ENCODE assay signal across 18 cellular contexts in genomic region chrX:45735571-45735970, GRCh38.
"Had no signal": no experiment of that assay in that cellular context is flagged by ENCODE, and none has a peak within 500 bp of the region (broad histone marks: within the 10 kb centered on the region; RNA-seq: fewer than 3 reads in every experiment).

No MANE protein-coding gene starts in this region.

- DNase-seq: activated CD4-positive, alpha-beta T cell treated with anti-CD3 and anti-CD28 coated beads, Interleukin-2, amount 50 U/mL, for 1 hour; activated CD4-positive, CD25-positive, alpha-beta regulatory T cell; activated naive CD4-positive, alpha-beta T cell treated with anti-CD3 and anti-CD28 coated beads, Interleukin-2, amount 10 ng/mL, durations not matched to agents 7 days and 5 days; activated T-cell treated with anti-CD3 and anti-CD28 coated beads for 4 hours; adrenal gland; body of pancreas; dermis blood vessel endothelial cell; endodermal cell; foreskin melanocyte; head of caudate nucleus; left colon; mammary epithelial cell; naive thymus-derived CD4-positive, alpha-beta T cell had no signal

- H3K4me3 ChIP-seq: adrenal gland, body of pancreas, esophagus muscularis mucosa, smooth muscle cell, tibial nerve had no signal

- H3K4me1 ChIP-seq: adrenal gland, body of pancreas, esophagus muscularis mucosa, tibial nerve had no signal

- H3K27me3 ChIP-seq: body of pancreas, tibial nerve had no signal

- H3K27me3 Mint-ChIP-seq: activated naive CD4-positive, alpha-beta T cell treated with anti-CD3 and anti-CD28 coated beads, Interleukin-2, amount 10 ng/mL, durations not matched to agents 7 days and 5 days; naive thymus-derived CD4-positive, alpha-beta T cell; stimulated activated memory B cell treated with anti-CD40 and anti-IgM and Interleukin-4, amounts not matched to agents 10 μg/mL and 1 μg/mL and 100 μg/mL, for 72 hours had no signal

- H3K4me3 Mint-ChIP-seq: activated naive CD4-positive, alpha-beta T cell treated with anti-CD3 and anti-CD28 coated beads, Interleukin-2, amount 10 ng/mL, durations not matched to agents 7 days and 5 days; endodermal cell; naive thymus-derived CD4-positive, alpha-beta T cell; stimulated activated memory B cell treated with anti-CD40 and anti-IgM and Interleukin-4, amounts not matched to agents 10 μg/mL and 1 μg/mL and 100 μg/mL, for 72 hours had no signal

- H3K36me3 Mint-ChIP-seq: activated naive CD4-positive, alpha-beta T cell treated with anti-CD3 and anti-CD28 coated beads, Interleukin-2, amount 10 ng/mL, durations not matched to agents 7 days and 5 days; stimulated activated memory B cell treated with anti-CD40 and anti-IgM and Interleukin-4, amounts not matched to agents 10 μg/mL and 1 μg/mL and 100 μg/mL, for 72 hours had no signal

- ATAC-seq: body of pancreas; left colon; naive thymus-derived CD4-positive, alpha-beta T cell; stimulated activated memory B cell treated with anti-CD40 and anti-IgM and Interleukin-4, amounts not matched to agents 10 μg/mL and 1 μg/mL and 100 μg/mL, for 72 hours had no signal

- H3K9me3 Mint-ChIP-seq: activated naive CD4-positive, alpha-beta T cell treated with anti-CD3 and anti-CD28 coated beads, Interleukin-2, amount 10 ng/mL, durations not matched to agents 7 days and 5 days had no signal

- H3K36me3 ChIP-seq: adrenal gland, esophagus muscularis mucosa, tibial nerve had no signal

- H3K4me2 ChIP-seq: smooth muscle cell had no signal

- H3K27ac ChIP-seq: adrenal gland, body of pancreas, esophagus muscularis mucosa, tibial nerve had no signal

- H3K9me3 ChIP-seq: adrenal gland, body of pancreas, esophagus muscularis mucosa, tibial nerve had no signal

- H3K27ac Mint-ChIP-seq: activated naive CD4-positive, alpha-beta T cell treated with anti-CD3 and anti-CD28 coated beads, Interleukin-2, amount 10 ng/mL, durations not matched to agents 7 days and 5 days; activated T-helper 2 cell treated with anti-CD3 and anti-CD28 coated beads, Interferon-gamma antibody, Interleukin-2, Interleukin-4, amounts not matched to agents 10 μg/mL and 5 μg/mL and 100 μg/mL, durations not matched to agents 14 hours and 24 hours and 36 hours; endodermal cell; naive thymus-derived CD4-positive, alpha-beta T cell; stimulated activated memory B cell treated with anti-CD40 and anti-IgM and Interleukin-4, amounts not matched to agents 10 μg/mL and 1 μg/mL and 100 μg/mL, for 72 hours had no signal

- H3K4me1 Mint-ChIP-seq: activated naive CD4-positive, alpha-beta T cell treated with anti-CD3 and anti-CD28 coated beads, Interleukin-2, amount 10 ng/mL, durations not matched to agents 7 days and 5 days; endodermal cell; naive thymus-derived CD4-positive, alpha-beta T cell; stimulated activated memory B cell treated with anti-CD40 and anti-IgM and Interleukin-4, amounts not matched to agents 10 μg/mL and 1 μg/mL and 100 μg/mL, for 72 hours had no signal
